In genomic region chr1:15114884-15115283, GRCh38 we compare ENCODE assay signal across 6 cellular contexts. TPM values are rescaled to one million over a fixed set of nuclear protein-coding genes. Genes with fewer than 3 reads are reported as not detected.
"Had no signal": no experiment of that assay in that cellular context is flagged by ENCODE, and none has a peak within 500 bp of the region (broad histone marks: within the 10 kb centered on the region; RNA-seq: fewer than 3 reads in every experiment).

No MANE protein-coding gene starts in this region.

- H3K4me1 Mint-ChIP-seq: IgD-negative memory B cell had no signal

- H3K4me3 Mint-ChIP-seq: GM23338, H9, IgD-negative memory B cell had no signal

- FAIRE-seq: HTR-8/SVneo had no signal

- H3K4me2 ChIP-seq: GM23338 had no signal

- H3K36me3 Mint-ChIP-seq: IgD-negative memory B cell had no signal

- H3K27ac Mint-ChIP-seq: GM23338, H9, IgD-negative memory B cell had no signal

- H3K4me3 ChIP-seq: GM23338 had no signal

- H3K9me3 Mint-ChIP-seq: GM23338, H9, IgD-negative memory B cell had no signal

- H2AFZ ChIP-seq: GM23338 had no signal

- ATAC-seq: GM23338 had no signal

- DNase-seq: H9, HCEC 1CT, KG1 had no signal

RNA-seq across cellular contexts. Expression of gene TMEM51, which starts 38.7 kb away (rescaled TPM):
- polyA plus RNA-seq: IgD-negative memory B cell had no signal
